In the genomic region with DNA sequence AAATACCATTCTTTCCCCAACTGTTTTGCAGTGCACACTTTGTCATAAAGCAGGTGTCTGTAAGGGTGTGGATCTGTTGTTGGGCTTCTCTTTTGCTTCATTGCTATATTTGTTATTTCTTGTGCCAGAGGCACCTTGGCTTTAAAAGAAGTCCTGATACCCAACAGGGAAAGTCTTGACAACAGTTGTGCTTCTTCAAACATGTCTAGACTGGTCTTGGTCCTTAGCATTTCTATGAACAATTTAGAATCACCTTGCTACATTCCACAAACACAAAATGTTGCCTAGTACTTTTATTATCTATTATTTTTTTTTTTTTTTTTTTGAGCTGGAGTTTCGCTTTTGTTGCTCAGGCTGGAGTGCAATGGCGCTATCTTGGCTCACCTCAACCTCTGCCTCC, we compare ENCODE assay signal across 40 cellular contexts.
"Had no signal": no experiment of that assay in that cellular context is flagged by ENCODE, and none has a peak within 500 bp of the region (broad histone marks: within the 10 kb centered on the region; RNA-seq: fewer than 3 reads in every experiment).

No MANE protein-coding gene starts in this region.

- H3K27ac ChIP-seq: adrenal gland, body of pancreas, brain microvascular endothelial cell, breast epithelium, cardiac muscle cell, VCaP had no signal

- H3K4me1 Mint-ChIP-seq: activated B cell treated with CpG ODN at 0.5 μM for 24 hours; activated CD4-positive, alpha-beta T cell treated with anti-CD3 and anti-CD28 coated beads, Interleukin-2, amount 10 ng/mL, durations not matched to agents 24 days and 14 days; activated naive CD8-positive, alpha-beta T cell treated with anti-CD3 and anti-CD28 coated beads for 36 hours had no signal

- H3K9me3 ChIP-seq: adrenal gland, body of pancreas, breast epithelium had no signal

- DNase-seq: activated B cell treated with CpG ODN at 0.5 μM for 24 hours; activated CD4-positive, alpha-beta memory T cell treated with anti-CD3 and anti-CD28 coated beads for 36 hours; activated CD4-positive, alpha-beta T cell treated with anti-CD3 and anti-CD28 coated beads for 4 hours; activated CD4-positive, alpha-beta T cell treated with anti-CD3 and anti-CD28 coated beads, Interleukin-2, amount 10 ng/mL, durations not matched to agents 24 days and 14 days; activated CD4-positive, alpha-beta T cell treated with anti-CD3 and anti-CD28 coated beads, Interleukin-2, amount 50 U/mL, for 1 hour; activated CD4-positive, alpha-beta T cell treated with anti-CD3 and anti-CD28 coated beads, Interleukin-2, amount 50 U/mL, for 4 hours; activated CD4-positive, CD25-positive, alpha-beta regulatory T cell treated with anti-CD3 and anti-CD28 coated beads, Interleukin-2, amount 50 U/mL, for 72 hours; activated CD8-positive, alpha-beta memory T cell treated with anti-CD3 and anti-CD28 coated beads, Interleukin-2, amount 50 U/mL, for 4 hours; activated CD8-positive, alpha-beta T cell treated with anti-CD3 and anti-CD28 coated beads for 36 hours; activated effector memory CD4-positive, alpha-beta T cell treated with anti-CD3 and anti-CD28 coated beads, Interleukin-2, amount 50 U/mL, for 16 hours; activated gamma-delta T cell treated with Interleukin-2 at 50 U/mL for 16 hours; activated naive CD4-positive, alpha-beta T cell; activated naive CD4-positive, alpha-beta T cell treated with anti-CD3 and anti-CD28 coated beads for 36 hours; activated naive CD4-positive, alpha-beta T cell treated with anti-CD3 and anti-CD28 coated beads, Interleukin-2, amount 50 U/mL, for 16 hours; activated naive CD8-positive, alpha-beta T cell treated with anti-CD3 and anti-CD28 coated beads for 36 hours; activated T-cell treated with anti-CD3 and anti-CD28 coated beads for 4 hours; activated T-cell treated with anti-CD3 and anti-CD28 coated beads, Interleukin-2, amount 50 U/mL, for 1 hour; activated T-cell treated with anti-CD3 and anti-CD28 coated beads, Interleukin-2, amount 50 U/mL, for 4 hours; activated T-cell treated with anti-CD3 and anti-CD28 coated beads, Interleukin-2, amount 50 U/mL, for 72 hours; adrenal gland; amniotic stem cell; aorta; body of pancreas; brain microvascular endothelial cell; caudate nucleus; cerebellar nuclear complex; T-helper 1 cell; T-helper 2 cell; T-helper 9 cell had no signal

- H3K4me3 Mint-ChIP-seq: activated B cell treated with CpG ODN at 0.5 μM for 24 hours; activated CD4-positive, alpha-beta memory T cell treated with anti-CD3 and anti-CD28 coated beads for 36 hours; activated CD4-positive, alpha-beta T cell treated with anti-CD3 and anti-CD28 coated beads, Interleukin-2, amount 10 ng/mL, durations not matched to agents 24 days and 14 days; activated CD8-positive, alpha-beta T cell treated with anti-CD3 and anti-CD28 coated beads for 36 hours; activated naive CD4-positive, alpha-beta T cell treated with anti-CD3 and anti-CD28 coated beads for 36 hours; activated naive CD8-positive, alpha-beta T cell treated with anti-CD3 and anti-CD28 coated beads for 36 hours; activated T-cell treated with anti-CD3 and anti-CD28 coated beads, Interleukin-2, amount 50 U/mL, for 4 hours; activated T-cell treated with anti-CD3 and anti-CD28 coated beads, Interleukin-2, amount 50 U/mL, for 72 hours; activated T-helper 1 cell treated with anti-CD3 and anti-CD28 coated beads, Interleukin-12 subunit alpha, Interleukin-12 subunit beta, Interleukin-2, Interleukin-4 antibody, amounts not matched to agents 30 ng/mL and 10 ng/mL and 1 ng/mL, durations not matched to agents 14 hours and 24 hours and 36 hours; activated T-helper 17 cell treated with anti-CD3 and anti-CD28 coated beads, Interleukin-2, amount 50 U/mL, for 72 hours; central memory CD8-positive, alpha-beta T cell; T-helper 1 cell treated with Interleukin-12 subunit alpha and Interleukin-12 subunit beta and Interleukin-4 antibody, amounts not matched to agents 30 μg/mL and 1 μg/mL, for 36 hours; T-helper 2 cell treated with Interferon-gamma antibody and Interleukin-4, amounts not matched to agents 5 μg/mL and 100 μg/mL, for 36 hours had no signal

- H3K4me1 ChIP-seq: body of pancreas, breast epithelium had no signal

- ATAC-seq: activated CD8-positive, alpha-beta T cell treated with anti-CD3 and anti-CD28 coated beads for 36 hours; activated naive CD4-positive, alpha-beta T cell treated with anti-CD3 and anti-CD28 coated beads, Interleukin-2, amount 50 U/mL, for 72 hours; activated T-cell treated with anti-CD3 and anti-CD28 coated beads, Interleukin-2, amount 50 U/mL, for 4 hours; activated T-cell treated with anti-CD3 and anti-CD28 coated beads, Interleukin-2, amount 50 U/mL, for 72 hours; activated T-helper 17 cell treated with anti-CD3 and anti-CD28 coated beads, Interleukin-2, amount 50 U/mL, for 72 hours; body of pancreas had no signal

- H3K27me3 ChIP-seq: adrenal gland, brain microvascular endothelial cell, breast epithelium, cardiac muscle cell had no signal

- H3K36me3 ChIP-seq: adrenal gland, brain microvascular endothelial cell, breast epithelium, cardiac muscle cell had no signal

- H3K4me3 ChIP-seq: adrenal gland, body of pancreas, breast epithelium, cardiac muscle cell had no signal

- FAIRE-seq: astrocyte, TTC549 had no signal

- H3K27ac Mint-ChIP-seq: activated B cell treated with CpG ODN at 0.5 μM for 24 hours; activated CD4-positive, alpha-beta memory T cell treated with anti-CD3 and anti-CD28 coated beads for 36 hours; activated CD4-positive, alpha-beta T cell treated with anti-CD3 and anti-CD28 coated beads, Interleukin-2, amount 10 ng/mL, durations not matched to agents 24 days and 14 days; activated CD8-positive, alpha-beta T cell treated with anti-CD3 and anti-CD28 coated beads for 36 hours; activated naive CD4-positive, alpha-beta T cell treated with anti-CD3 and anti-CD28 coated beads for 36 hours; activated naive CD4-positive, alpha-beta T cell treated with anti-CD3 and anti-CD28 coated beads, Interleukin-2, amount 50 U/mL, for 72 hours; activated naive CD8-positive, alpha-beta T cell treated with anti-CD3 and anti-CD28 coated beads for 36 hours; activated T-cell treated with anti-CD3 and anti-CD28 coated beads, Interleukin-2, amount 50 U/mL, for 72 hours; activated T-helper 1 cell treated with anti-CD3 and anti-CD28 coated beads, Interleukin-12 subunit alpha, Interleukin-12 subunit beta, Interleukin-2, Interleukin-4 antibody, amounts not matched to agents 30 ng/mL and 10 ng/mL and 1 ng/mL, durations not matched to agents 14 hours and 24 hours and 36 hours; activated T-helper 17 cell treated with anti-CD3 and anti-CD28 coated beads, Interleukin-2, amount 50 U/mL, for 72 hours; T-helper 1 cell treated with Interleukin-12 subunit alpha and Interleukin-12 subunit beta and Interleukin-4 antibody, amounts not matched to agents 30 μg/mL and 1 μg/mL, for 36 hours; T-helper 2 cell treated with Interferon-gamma antibody and Interleukin-4, amounts not matched to agents 5 μg/mL and 100 μg/mL, for 36 hours had no signal

- H3K36me3 Mint-ChIP-seq: activated CD4-positive, alpha-beta memory T cell treated with anti-CD3 and anti-CD28 coated beads for 36 hours; activated naive CD4-positive, alpha-beta T cell treated with anti-CD3 and anti-CD28 coated beads, Interleukin-2, amount 50 U/mL, for 72 hours; activated naive CD8-positive, alpha-beta T cell treated with anti-CD3 and anti-CD28 coated beads for 36 hours had no signal

- H3K27me3 Mint-ChIP-seq: activated CD4-positive, alpha-beta memory T cell treated with anti-CD3 and anti-CD28 coated beads for 36 hours; activated CD4-positive, alpha-beta T cell treated with anti-CD3 and anti-CD28 coated beads, Interleukin-2, amount 10 ng/mL, durations not matched to agents 24 days and 14 days; activated CD8-positive, alpha-beta T cell treated with anti-CD3 and anti-CD28 coated beads for 36 hours; activated naive CD8-positive, alpha-beta T cell treated with anti-CD3 and anti-CD28 coated beads for 36 hours; activated T-helper 17 cell treated with anti-CD3 and anti-CD28 coated beads, Interleukin-2, amount 50 U/mL, for 72 hours; central memory CD8-positive, alpha-beta T cell had no signal

- H3K9me3 Mint-ChIP-seq: activated B cell treated with CpG ODN at 0.5 μM for 24 hours; activated CD4-positive, alpha-beta memory T cell treated with anti-CD3 and anti-CD28 coated beads for 36 hours; activated CD4-positive, alpha-beta T cell treated with anti-CD3 and anti-CD28 coated beads, Interleukin-2, amount 10 ng/mL, durations not matched to agents 24 days and 14 days; activated CD8-positive, alpha-beta T cell treated with anti-CD3 and anti-CD28 coated beads for 36 hours; activated naive CD4-positive, alpha-beta T cell treated with anti-CD3 and anti-CD28 coated beads for 36 hours; activated naive CD4-positive, alpha-beta T cell treated with anti-CD3 and anti-CD28 coated beads, Interleukin-2, amount 50 U/mL, for 72 hours; activated naive CD8-positive, alpha-beta T cell treated with anti-CD3 and anti-CD28 coated beads for 36 hours; activated T-cell treated with anti-CD3 and anti-CD28 coated beads, Interleukin-2, amount 50 U/mL, for 4 hours; activated T-cell treated with anti-CD3 and anti-CD28 coated beads, Interleukin-2, amount 50 U/mL, for 72 hours; activated T-helper 1 cell treated with anti-CD3 and anti-CD28 coated beads, Interleukin-12 subunit alpha, Interleukin-12 subunit beta, Interleukin-2, Interleukin-4 antibody, amounts not matched to agents 30 ng/mL and 10 ng/mL and 1 ng/mL, durations not matched to agents 14 hours and 24 hours and 36 hours; activated T-helper 17 cell treated with anti-CD3 and anti-CD28 coated beads, Interleukin-2, amount 50 U/mL, for 72 hours; central memory CD8-positive, alpha-beta T cell; T-helper 1 cell treated with Interleukin-12 subunit alpha and Interleukin-12 subunit beta and Interleukin-4 antibody, amounts not matched to agents 30 μg/mL and 1 μg/mL, for 36 hours; T-helper 2 cell treated with Interferon-gamma antibody and Interleukin-4, amounts not matched to agents 5 μg/mL and 100 μg/mL, for 36 hours had no signal
